ENCODE assay signal across 8 cellular contexts in genomic region chr14:58395815-58396626, GRCh38. TPM values are rescaled to one million over a fixed set of nuclear protein-coding genes. Genes with fewer than 3 reads are reported as not detected.
DNase-seq lines count a peak whose midpoint lies in the region; ATAC-seq lines count a peak whose summit lies in the region.

Gene TOMM20L, plus strand, starts transcription at chr14:58395930. Its CDS starts 28 bp downstream, at chr14:58395958.

- peak within 1 kb of the TSS; percentile 59 for H3K27ac ChIP-seq in layer of hippocampus (ENCODE audit: low read depth, low read length)

- peak; percentile 94 for ATAC-seq in HG02642 (IDR thresholded peaks at IDR 0.05; ENCODE audit: poor library complexity, unreplicated experiment)

- peak; percentile 91 for DNase-seq in DMS 273 (lab: John Stamatoyannopoulos, UW; ENCODE audit: unreplicated experiment)
- DNase-seq in DMS 273 treated with DMSO at 0.1 percent for 48 hours (lab: John Stamatoyannopoulos, UW) = no peak
- DNase-seq in NCI-H146 (lab: John Stamatoyannopoulos, UW) = peak; percentile 72
- peak; percentile 55 for DNase-seq in activated CD4-positive, alpha-beta T cell treated with anti-CD3 and anti-CD28 coated beads for 1 hour
- peak; percentile 62 for DNase-seq in cerebellum (ENCODE audit: low spot score)
- DNase-seq in stimulated activated CD4-positive, alpha-beta T cell treated with anti-CD3 and anti-CD28 coated beads, Interleukin-1b, Interleukin-23, amount 100 ng/mL, for 4 hours (ENCODE audit: low read depth in 2 of 2) = peak; percentile 58 to 65

- H3K27me3 ChIP-seq in layer of hippocampus (ENCODE audit: control insufficient read depth, insufficient read depth, low read length) = no peaks in the 10 kb centered on the region

RNA-seq across cellular contexts. Expression of gene TOMM20L, which starts in this region (rescaled TPM):
- not detected for total RNA-seq in cerebellum

Comparison
In these comparisons a context has a peak if more than half of its experiments do, and no peak if none do; other contexts are left out.
1. Peak in DNase-seq in cerebellum; RNA of the gene not detected or under 1 TPM.